In genomic region chr1:89620664-89621063, GRCh38 we compare ENCODE assay signal across 25 cellular contexts. TPM values are rescaled to one million over a fixed set of nuclear protein-coding genes. Genes with fewer than 3 reads are reported as not detected.
DNase-seq lines count a peak whose midpoint lies in the region; ATAC-seq and TF ChIP-seq lines count a peak whose summit lies in the region.
"Had no signal": no experiment of that assay in that cellular context is flagged by ENCODE, and none has a peak within 500 bp of the region (broad histone marks: within the 10 kb centered on the region; RNA-seq: fewer than 3 reads in every experiment).

No MANE protein-coding gene starts in this region.

- peaks cover 16% of the 10 kb centered on the region for H3K4me1 ChIP-seq in CD8-positive, alpha-beta T cell (ENCODE audit: insufficient read depth, low read length)
- H3K4me1 ChIP-seq: HAP-1, uterus had no signal

- POLR2A ChIA-PET in CD8-positive, alpha-beta T cell (lab: Charles Lee): interaction anchor here (0.9 to 20.4 kb wide), 2 partner anchors 13 to 39 kb away, joined by 3 to 285 read pairs; no protein-coding TSS in a partner anchor

- H3K9me3 ChIP-seq in CD8-positive, alpha-beta T cell (ENCODE audit: low read length): no peaks in the 10 kb centered on the region
- H3K9me3 ChIP-seq: HAP-1, ovary, right atrium auricular region, testis, uterus had no signal

- H3K4me1 Mint-ChIP-seq in activated CD8-positive, alpha-beta memory T cell treated with anti-CD3 and anti-CD28 coated beads, Interleukin-2, amount 10 ng/mL, durations not matched to agents 7 days and 5 days: peaks cover 47% of the 10 kb centered on the region
- peaks cover 53% of the 10 kb centered on the region for H3K4me1 Mint-ChIP-seq in CD8-positive, alpha-beta T cell (ENCODE audit: low read depth)
- peaks cover 44% of the 10 kb centered on the region for H3K4me1 Mint-ChIP-seq in activated naive CD8-positive, alpha-beta T cell treated with anti-CD3 and anti-CD28 coated beads for 36 hours
- H3K4me1 Mint-ChIP-seq: B cell; nephron; stimulated activated memory B cell treated with anti-CD40 and anti-IgM and Interleukin-4, amounts not matched to agents 10 μg/mL and 1 μg/mL and 100 μg/mL, for 72 hours had no signal

- intact Hi-C loops in CD8-positive, alpha-beta T cell (cut with DNase I, micrococcal nuclease): loop anchor here (1.0 to 5.0 kb wide), 4 partner anchors 9 to 137 kb away; partner anchors contain the start of gene LRRC8B (in 1 of the 2)

- no peak overlapping the region for H3K4me3 ChIP-seq in CD8-positive, alpha-beta T cell (ENCODE audit: low read depth, low read length)
- H3K4me3 ChIP-seq: HAP-1, ovary, right atrium auricular region, testis, uterus had no signal

- H3K27me3 ChIP-seq in CD8-positive, alpha-beta T cell (ENCODE audit: insufficient read depth, low read length): no peaks in the 10 kb centered on the region
- H3K27me3 ChIP-seq: ovary, right atrium auricular region, testis, uterus had no signal

- H3K27ac Mint-ChIP-seq in activated CD8-positive, alpha-beta memory T cell treated with anti-CD3 and anti-CD28 coated beads, Interleukin-2, amount 10 ng/mL, durations not matched to agents 7 days and 5 days: peak overlapping the region; percentile 75
- H3K27ac Mint-ChIP-seq in CD8-positive, alpha-beta T cell: peak overlapping the region; percentile 63
- peak overlapping the region; percentile 60 for H3K27ac Mint-ChIP-seq in activated naive CD8-positive, alpha-beta T cell treated with anti-CD3 and anti-CD28 coated beads for 36 hours
- H3K27ac Mint-ChIP-seq: B cell; mesothelial cell of epicardium; nephron; stimulated activated memory B cell treated with anti-CD40 and anti-IgM and Interleukin-4, amounts not matched to agents 10 μg/mL and 1 μg/mL and 100 μg/mL, for 72 hours had no signal

- peaks cover 62% of the 10 kb centered on the region for H3K36me3 Mint-ChIP-seq in activated CD8-positive, alpha-beta memory T cell treated with anti-CD3 and anti-CD28 coated beads, Interleukin-2, amount 10 ng/mL, durations not matched to agents 7 days and 5 days
- peaks cover 40% of the 10 kb centered on the region for H3K36me3 Mint-ChIP-seq in CD8-positive, alpha-beta T cell
- peaks cover 42% of the 10 kb centered on the region for H3K36me3 Mint-ChIP-seq in activated naive CD8-positive, alpha-beta T cell treated with anti-CD3 and anti-CD28 coated beads for 36 hours
- H3K36me3 Mint-ChIP-seq: mesothelial cell of epicardium had no signal

- peak overlapping the region; percentile 39 for H3K4me3 Mint-ChIP-seq in activated CD8-positive, alpha-beta memory T cell treated with anti-CD3 and anti-CD28 coated beads, Interleukin-2, amount 10 ng/mL, durations not matched to agents 7 days and 5 days
- peak overlapping the region; percentile 65 for H3K4me3 Mint-ChIP-seq in CD8-positive, alpha-beta T cell
- H3K4me3 Mint-ChIP-seq in activated naive CD8-positive, alpha-beta T cell treated with anti-CD3 and anti-CD28 coated beads for 36 hours: no peak overlapping the region
- H3K4me3 Mint-ChIP-seq: B cell; mesothelial cell of epicardium; nephron; stimulated activated memory B cell treated with anti-CD40 and anti-IgM and Interleukin-4, amounts not matched to agents 10 μg/mL and 1 μg/mL and 100 μg/mL, for 72 hours had no signal

- CTCF ChIA-PET in activated CD8-positive, alpha-beta memory T cell treated with anti-CD3 and anti-CD28 coated beads, Interleukin-2, amount 10 ng/mL, durations not matched to agents 7 days and 5 days (lab: Charles Lee): interaction anchor here (1.0 to 4.7 kb wide), 5 partner anchors 8 to 142 kb away, joined by 3 to 16 read pairs (median 3); no protein-coding TSS in a partner anchor
- CTCF ChIA-PET in CD8-positive, alpha-beta T cell (lab: Charles Lee): interaction anchor here (0.7 to 22.6 kb wide), 3 partner anchors 18 to 137 kb away, joined by 3 to 401 read pairs (median 4); no protein-coding TSS in a partner anchor

- DNase-seq in activated CD8-positive, alpha-beta memory T cell treated with anti-CD3 and anti-CD28 coated beads, Interleukin-2, amount 10 ng/mL, durations not matched to agents 7 days and 5 days: no peak
- DNase-seq in activated CD8-positive, alpha-beta memory T cell treated with anti-CD3 and anti-CD28 coated beads for 24 hours: no peak
- no peak for DNase-seq in CD8-positive, alpha-beta T cell
- DNase-seq in OCI-M1 (lab: John Stamatoyannopoulos, UW) (peak; percentile 25), DMS53 (lab: John Stamatoyannopoulos, UW) (no peak), NCI-H748 treated with DMSO at 0.1 percent for 48 hours (lab: John Stamatoyannopoulos, UW) (no peak)
- DNase-seq in activated naive CD8-positive, alpha-beta T cell treated with anti-CD3 and anti-CD28 coated beads for 36 hours: no peak
- DNase-seq: central memory CD4-positive, alpha-beta T cell; dermis blood vessel endothelial cell; islet precursor cell; NCI-H1694 treated with DMSO at 0.1 percent for 48 hours; NCI-H524 treated with DMSO at 0.1 percent for 48 hours; ovary; SW 1271; testis; uterus had no signal

- H3K27ac ChIP-seq in CD8-positive, alpha-beta T cell (ENCODE audit: low read depth, low read length): no peak overlapping the region
- H3K27ac ChIP-seq: KMS-11, ovary, right atrium auricular region, testis, uterus had no signal

- TF ChIP-seq CTCF in CD8-positive, alpha-beta T cell (IDR thresholded peaks at IDR 0.05): no peak

- H3K36me3 ChIP-seq in CD8-positive, alpha-beta T cell (ENCODE audit: insufficient read depth, low read length): no peaks in the 10 kb centered on the region
- H3K36me3 ChIP-seq: HAP-1, ovary, right atrium auricular region, uterus had no signal

- ATAC-seq in activated CD8-positive, alpha-beta memory T cell treated with anti-CD3 and anti-CD28 coated beads, Interleukin-2, amount 10 ng/mL, durations not matched to agents 7 days and 5 days: peak; percentile 68
- ATAC-seq in CD8-positive, alpha-beta T cell: no peak
- no peak for ATAC-seq in GM18517 (IDR thresholded peaks at IDR 0.05; ENCODE audit: unreplicated experiment)
- ATAC-seq: Right ventricle myocardium inferior; stimulated activated memory B cell treated with anti-CD40 and anti-IgM and Interleukin-4, amounts not matched to agents 10 μg/mL and 1 μg/mL and 100 μg/mL, for 72 hours had no signal

- H3K9me3 Mint-ChIP-seq in activated CD8-positive, alpha-beta memory T cell treated with anti-CD3 and anti-CD28 coated beads, Interleukin-2, amount 10 ng/mL, durations not matched to agents 7 days and 5 days (ENCODE audit: low read depth): peaks cover 16% of the 10 kb centered on the region
- peaks cover 9% of the 10 kb centered on the region for H3K9me3 Mint-ChIP-seq in CD8-positive, alpha-beta T cell
- H3K9me3 Mint-ChIP-seq in activated naive CD8-positive, alpha-beta T cell treated with anti-CD3 and anti-CD28 coated beads for 36 hours: peaks cover 17% of the 10 kb centered on the region
- H3K9me3 Mint-ChIP-seq: nephron had no signal

- H3K27me3 Mint-ChIP-seq in activated CD8-positive, alpha-beta memory T cell treated with anti-CD3 and anti-CD28 coated beads, Interleukin-2, amount 10 ng/mL, durations not matched to agents 7 days and 5 days: no peaks in the 10 kb centered on the region
- H3K27me3 Mint-ChIP-seq in CD8-positive, alpha-beta T cell (ENCODE audit: low read depth): no peaks in the 10 kb centered on the region
- H3K27me3 Mint-ChIP-seq in activated naive CD8-positive, alpha-beta T cell treated with anti-CD3 and anti-CD28 coated beads for 36 hours: no peaks in the 10 kb centered on the region
- H3K27me3 Mint-ChIP-seq: B cell; stimulated activated memory B cell treated with anti-CD40 and anti-IgM and Interleukin-4, amounts not matched to agents 10 μg/mL and 1 μg/mL and 100 μg/mL, for 72 hours had no signal

RNA-seq across cellular contexts. Expression of gene LRRC8C, which starts 12.3 kb away (rescaled TPM):
- 10 to 100 TPM; 43.5 to 44.3 TPM for total RNA-seq in activated CD8-positive, alpha-beta memory T cell treated with anti-CD3 and anti-CD28 coated beads, Interleukin-2, amount 10 ng/mL, durations not matched to agents 7 days and 5 days
- total RNA-seq in CD8-positive, alpha-beta T cell: 10 to 100 TPM; 24.0 to 26.7 TPM
- total RNA-seq in activated naive CD8-positive, alpha-beta T cell treated with anti-CD3 and anti-CD28 coated beads for 36 hours: 10 to 100 TPM; 31.7 to 32.3 TPM
